ENCODE assay signal across 23 cellular contexts in the genomic region with DNA sequence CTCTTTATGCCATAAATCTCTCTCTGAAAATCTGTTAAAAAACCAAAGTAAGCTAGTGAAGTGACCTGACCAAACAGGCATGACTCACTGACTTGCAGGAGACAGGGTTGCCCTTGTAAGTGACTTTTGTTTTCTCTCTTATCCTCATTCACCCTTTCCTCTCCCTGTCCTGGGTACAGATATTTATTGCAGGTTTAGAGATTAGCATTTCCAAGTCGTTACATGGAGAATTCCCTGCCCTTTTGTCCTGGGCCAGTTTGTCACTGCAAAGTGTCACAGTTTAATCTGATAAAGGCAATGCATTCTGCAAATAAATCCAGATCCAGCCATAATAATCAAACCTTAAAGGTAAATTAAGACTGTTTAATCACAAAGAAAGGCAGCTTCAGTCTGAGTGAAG.
"Had no signal": no experiment of that assay in that cellular context is flagged by ENCODE, and none has a peak within 500 bp of the region (broad histone marks: within the 10 kb centered on the region; RNA-seq: fewer than 3 reads in every experiment).

No MANE protein-coding gene starts in this region.

- DNase-seq: effector CD4-positive, alpha-beta T cell; endodermal cell; heart left ventricle; hypothalamus; kidney glomerular epithelial cell; mucosa of descending colon; naive thymus-derived CD8-positive, alpha-beta T cell; nucleus accumbens; ovary; sigmoid colon; stimulated activated CD4-positive, alpha-beta T cell treated with anti-CD3 and anti-CD28 coated beads, Interleukin-12 subunit alpha, Interleukin-12 subunit beta, amount 100 ng/mL, for 4 hours; stimulated activated naive CD4-positive, alpha-beta T cell; stomach; substantia nigra; transverse colon had no signal

- ATAC-seq: heart left ventricle; mucosa of descending colon; naive thymus-derived CD8-positive, alpha-beta T cell had no signal

- FAIRE-seq: endothelial cell of umbilical vein, frontal cortex, islet of Langerhans had no signal

- H3K27ac ChIP-seq: coronary artery, heart left ventricle, neural progenitor cell, ovary, right atrium auricular region, sigmoid colon, skin epidermis, stomach, thoracic aorta, transverse colon had no signal

- H3K27ac Mint-ChIP-seq: endodermal cell; naive thymus-derived CD8-positive, alpha-beta T cell had no signal

- H3K4me3 ChIP-seq: coronary artery, heart left ventricle, mucosa of descending colon, neural progenitor cell, ovary, right atrium auricular region, sigmoid colon, skin epidermis, stomach, thoracic aorta, transverse colon had no signal

- H3K27me3 ChIP-seq: heart left ventricle, neural progenitor cell, ovary, right atrium auricular region, sigmoid colon, stomach, transverse colon had no signal

- H3K4me3 Mint-ChIP-seq: endodermal cell; naive thymus-derived CD8-positive, alpha-beta T cell had no signal

- H3K4me1 ChIP-seq: heart left ventricle, neural progenitor cell, right atrium auricular region, sigmoid colon, stomach, transverse colon had no signal

- H3K36me3 ChIP-seq: heart left ventricle, neural progenitor cell, ovary, right atrium auricular region, sigmoid colon, stomach, thoracic aorta, transverse colon had no signal

- H3K9me3 Mint-ChIP-seq: endodermal cell had no signal

- H3K9me3 ChIP-seq: ovary, right atrium auricular region, sigmoid colon, thoracic aorta, transverse colon had no signal
